Comparison of ENCODE assay signal across 23 cellular contexts in the genomic region with DNA sequence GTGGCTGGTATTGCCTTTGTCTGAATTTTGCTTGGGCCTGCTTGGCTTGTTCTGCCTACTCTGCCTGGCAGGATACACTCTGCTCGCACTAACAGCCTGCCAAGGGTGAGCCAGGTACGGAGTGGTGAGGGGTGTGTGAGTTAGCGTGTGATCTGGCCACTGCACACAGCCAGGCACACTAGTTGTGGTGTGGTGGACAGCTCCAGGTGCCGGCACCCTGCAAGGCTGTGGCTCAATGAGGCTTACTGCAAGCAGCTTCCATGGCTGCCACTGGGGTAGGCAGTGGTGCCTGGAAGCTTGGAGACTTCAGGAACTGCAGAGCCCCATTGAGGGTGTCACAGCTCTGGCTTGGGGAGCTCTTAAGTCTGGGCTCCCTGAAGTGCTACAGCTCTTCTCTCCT.
DNase-seq lines count a peak whose midpoint lies in the region; ATAC-seq, FAIRE-seq and TF ChIP-seq lines count a peak whose summit lies in the region.
"Had no signal": no experiment of that assay in that cellular context is flagged by ENCODE, and none has a peak within 500 bp of the region (broad histone marks: within the 10 kb centered on the region; RNA-seq: fewer than 3 reads in every experiment).

No MANE protein-coding gene starts in this region.

- H3K36me3 Mint-ChIP-seq in nephron progenitor cell (ENCODE audit: low read depth), result peaks cover 15% of the 10 kb centered on the region
- H3K36me3 Mint-ChIP-seq: CD4-positive, CD25-positive, alpha-beta regulatory T cell had no signal

- no peak for TF ChIP-seq CTCF in nephron progenitor cell (IDR thresholded peaks at IDR 0.05)

- H3K4me1 Mint-ChIP-seq in nephron progenitor cell, result no peaks in the 10 kb centered on the region
- H3K4me1 Mint-ChIP-seq: B cell had no signal

- intact Hi-C loops in Right ventricle myocardium inferior (cut with DNase I) (no loop called here), left ventricle myocardium superior (cut with micrococcal nuclease) (no loop called here), posterior vena cava (cut with DNase I) (no loop called here)

- H3K27me3 Mint-ChIP-seq in nephron progenitor cell (ENCODE audit: low read depth, poor library complexity), result peaks cover 5% of the 10 kb centered on the region
- H3K27me3 Mint-ChIP-seq: B cell; CD4-positive, CD25-positive, alpha-beta regulatory T cell had no signal

- H3K4me3 Mint-ChIP-seq in nephron progenitor cell, result no peak overlapping the region
- H3K4me3 Mint-ChIP-seq: B cell; CD4-positive, CD25-positive, alpha-beta regulatory T cell; CD8-positive, alpha-beta T cell had no signal

- FAIRE-seq in urothelium cell line (lab: Jason Lieb, UNC), result peak; percentile 90
- FAIRE-seq: A204.1, GM12891, GM18507, H1 had no signal

- DNase-seq in Right ventricle myocardium inferior (ENCODE audit: missing footprints) (peak; percentile 57), left ventricle myocardium superior (no peak), nephron progenitor cell (no peak), posterior vena cava (ENCODE audit: low spot score) (peak; percentile 69), urothelium cell line (ENCODE audit: low spot score) (no peak), NCI-H1930 (lab: John Stamatoyannopoulos, UW) (no peak)
- DNase-seq in stimulated activated CD4-positive, alpha-beta T cell treated with anti-CD3 and anti-CD28 coated beads, Interleukin-2, amount 100 ng/mL, for 24 hours, result no peak
- DNase-seq: Caco-2; CD4-positive, CD25-positive, alpha-beta regulatory T cell; CD8-positive, alpha-beta T cell; DMS153; DMS79; EL; GF-D8; GM23248; H7; HCEC 1CT had no signal

- peaks cover 53% of the 10 kb centered on the region for H3K9me3 Mint-ChIP-seq in nephron progenitor cell

- peak overlapping the region; percentile 61 for H3K27ac Mint-ChIP-seq in nephron progenitor cell
- H3K27ac Mint-ChIP-seq: B cell; CD8-positive, alpha-beta T cell had no signal

- ATAC-seq in Right ventricle myocardium inferior (no peak), left ventricle myocardium superior (no peak), HG03442 (IDR thresholded peaks at IDR 0.05; ENCODE audit: unreplicated experiment) (no peak)
- ATAC-seq: CD8-positive, alpha-beta T cell had no signal

Comparison
In these comparisons a context has a peak if more than half of its experiments do, and no peak if none do; other contexts are left out.
1. DNase-seq: peak in Right ventricle myocardium inferior (single experiment) and posterior vena cava (single experiment); none in left ventricle myocardium superior (single experiment), nephron progenitor cell (single experiment), urothelium cell line (single experiment), stimulated activated CD4-positive, alpha-beta T cell treated with anti-CD3 and anti-CD28 coated beads, Interleukin-2, amount 100 ng/mL, for 24 hours (0 of 2) and NCI-H1930 (0 of 2).